Comparison of ENCODE assay signal across 2 cellular contexts in the genomic region with DNA sequence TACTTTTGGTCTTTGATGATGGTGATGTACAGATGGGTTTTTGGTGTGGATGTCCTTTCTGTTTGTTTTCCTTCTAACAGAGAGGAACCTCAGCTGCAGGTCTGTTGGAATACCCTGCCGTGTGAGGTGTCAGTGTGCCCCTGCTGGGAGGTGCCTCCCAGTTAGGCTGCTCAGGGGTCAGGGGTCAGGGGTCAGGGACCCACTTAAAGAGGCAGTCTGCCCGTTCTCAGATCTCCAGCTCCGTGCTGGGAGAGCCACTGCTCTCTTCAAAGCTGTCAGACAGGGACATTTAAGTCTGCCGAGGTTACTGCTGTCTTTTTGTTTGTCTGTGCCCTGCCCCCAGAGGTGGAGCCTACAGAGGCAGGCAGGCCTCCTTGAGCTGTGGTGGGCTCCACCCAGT.
A peak's percentile ranks its signal among the peaks of the same experiment; 100 is the strongest.
TF ChIP-seq lines count a peak whose summit lies in the region.

No MANE protein-coding gene starts in this region.

TF ChIP-seq in K562, 482 proteins besides CTCF, POLR2A, EP300 and RAD21:
- TF ChIP-seq NR2C1 (IDR thresholded peaks at IDR 0.05): peak; percentile 55
- peak; percentile 47 for TF ChIP-seq NR2C1 (tag; IDR thresholded peaks at IDR 0.05)

TF ChIP-seq in HepG2, 621 proteins besides CTCF, POLR2A, EP300 and RAD21:
- TF ChIP-seq NR2C2 (CRISPR knock-in tag; IDR thresholded peaks at IDR 0.05; ENCODE audit: borderline replicate concordance) (peak; percentile 83), NR2F1 (CRISPR knock-in tag; IDR thresholded peaks at IDR 0.05) (peak; percentile 34 to 50; a peak in 1 of 4 replicates), HIVEP1 (CRISPR knock-in tag; IDR thresholded peaks at IDR 0.05) (0 out of 2 replicates have a peak, but pooled peaks have one; percentile 10), NR2F6 (IDR thresholded peaks at IDR 0.05) (peak; percentile 52), NR2F6 (CRISPR knock-in tag; IDR thresholded peaks at IDR 0.05) (0 out of 2 replicates have a peak, but pooled peaks have one; percentile 48)
- TF ChIP-seq, protein P1, sequence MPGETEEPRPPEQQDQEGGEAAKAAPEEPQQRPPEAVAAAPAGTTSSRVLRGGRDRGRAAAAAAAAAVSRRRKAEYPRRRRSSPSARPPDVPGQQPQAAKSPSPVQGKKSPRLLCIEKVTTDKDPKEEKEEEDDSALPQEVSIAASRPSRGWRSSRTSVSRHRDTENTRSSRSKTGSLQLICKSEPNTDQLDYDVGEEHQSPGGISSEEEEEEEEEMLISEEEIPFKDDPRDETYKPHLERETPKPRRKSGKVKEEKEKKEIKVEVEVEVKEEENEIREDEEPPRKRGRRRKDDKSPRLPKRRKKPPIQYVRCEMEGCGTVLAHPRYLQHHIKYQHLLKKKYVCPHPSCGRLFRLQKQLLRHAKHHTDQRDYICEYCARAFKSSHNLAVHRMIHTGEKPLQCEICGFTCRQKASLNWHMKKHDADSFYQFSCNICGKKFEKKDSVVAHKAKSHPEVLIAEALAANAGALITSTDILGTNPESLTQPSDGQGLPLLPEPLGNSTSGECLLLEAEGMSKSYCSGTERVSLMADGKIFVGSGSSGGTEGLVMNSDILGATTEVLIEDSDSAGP (CRISPR knock-in tag; IDR thresholded peaks at IDR 0.05; ENCODE audit: borderline replicate concordance): 0 out of 2 replicates have a peak, but pooled peaks have one; percentile 39
TF ChIP-seq in HepG2: peak in this region for 5; not testable (repeated sequence) for 616.
